Comparison of ENCODE assay signal across 8 cellular contexts in genomic region chr17:50719144-50719923, GRCh38. TPM values are rescaled to one million over a fixed set of nuclear protein-coding genes. Genes with fewer than 3 reads are reported as not detected.
A peak's percentile ranks its signal among the peaks of the same experiment; 100 is the strongest.
DNase-seq lines count a peak whose midpoint lies in the region; ATAC-seq, FAIRE-seq and TF ChIP-seq lines count a peak whose summit lies in the region.

Gene LUC7L3, plus strand, starts transcription at chr17:50719603. Its CDS starts 130 bp downstream, at chr17:50719733.

- peaks cover 32% of the 10 kb centered on the region for H3K4me1 Mint-ChIP-seq in central memory CD8-positive, alpha-beta T cell

- no peak for FAIRE-seq in kidney (lab: Jason Lieb, UNC)

- H3K4me3 ChIP-seq in AG10803 (ENCODE audit: low read length) (peak within 1 kb of the TSS; percentile 89), kidney (ENCODE audit: low read length in 2 of 2) (peak within 1 kb of the TSS; percentile 93 to 95)

- no peaks in the 10 kb centered on the region for H3K27me3 Mint-ChIP-seq in central memory CD8-positive, alpha-beta T cell

- ATAC-seq in HG03378 (IDR thresholded peaks at IDR 0.05; ENCODE audit: unreplicated experiment) = peak; percentile 80
- peak; percentile 90 to 96 for ATAC-seq in activated CD4-positive, CD25-positive, alpha-beta regulatory T cell treated with anti-CD3 and anti-CD28 coated beads, Interleukin-2, amount 50 U/mL, for 24 hours
- peak; percentile 88 for ATAC-seq in central memory CD8-positive, alpha-beta T cell (replicated peaks; ENCODE audit: extremely low read depth, poor library complexity, severe bottlenecking)

- intact Hi-C loops in kidney (cut with DNase I) = no loop called here

- peak within 1 kb of the TSS; percentile 96 to 97 for H3K9ac ChIP-seq in kidney (ENCODE audit: low read length in 2 of 2)

- peaks cover 8 to 29% of the 10 kb centered on the region in 2 donors for H3K4me1 ChIP-seq in kidney (ENCODE audit: control insufficient read depth in 1 of 2, insufficient read depth in 1 of 2, low read depth in 1 of 2, low read length in 2 of 2)

- peak within 1 kb of the TSS; percentile 97 for H3K27ac Mint-ChIP-seq in central memory CD8-positive, alpha-beta T cell (ENCODE audit: low read depth)

- H3K36me3 Mint-ChIP-seq in central memory CD8-positive, alpha-beta T cell (ENCODE audit: insufficient read depth) = peaks cover 17% of the 10 kb centered on the region

- TF ChIP-seq CTCF in AG10803 (conservative IDR thresholded peaks at IDR 0.05; ENCODE audit: low read length) (no peak), kidney (IDR thresholded peaks at IDR 0.05; ENCODE audit: borderline replicate concordance, extremely low read depth, insufficient read depth) (no peak)

- H3K36me3 ChIP-seq in kidney (ENCODE audit: control insufficient read depth in 1 of 2, insufficient read depth in 2 of 2, low read length in 2 of 2) = no peaks in the 10 kb centered on the region

- peak within 1 kb of the TSS; percentile 98 to 100 for H3K27ac ChIP-seq in kidney (ENCODE audit: low read depth in 2 of 2, low read length in 2 of 2)

- DNase-seq in AG10803 (ENCODE audit: low read depth) (peak; percentile 92), NCI-H446 treated with DMSO at 0.1 percent for 48 hours (lab: John Stamatoyannopoulos, UW) (peak; percentile 88), kidney (peak; percentile 97)
- peak; percentile 87 to 92 for DNase-seq in central memory CD8-positive, alpha-beta T cell (ENCODE audit: low spot score in 2 of 2)
- DNase-seq in stimulated activated CD4-positive, alpha-beta T cell treated with anti-CD3 and anti-CD28 coated beads, Interleukin-15, amount 100 ng/mL, for 1 hour (ENCODE audit: low read depth in 1 of 2, low spot score in 1 of 2) = peak; percentile 86 to 90

- peak; percentile 96 for TF ChIP-seq POLR2A in GM19099 (IDR thresholded peaks at IDR 0.05; ENCODE audit: extremely low read depth, insufficient read length, low read depth)

- H3K4me3 Mint-ChIP-seq in central memory CD8-positive, alpha-beta T cell = peak within 1 kb of the TSS; percentile 97

- no peaks in the 10 kb centered on the region for H3K9me3 ChIP-seq in kidney (ENCODE audit: control insufficient read depth in 1 of 2, low read length in 2 of 2)

- H3K9me3 Mint-ChIP-seq in central memory CD8-positive, alpha-beta T cell = no peaks in the 10 kb centered on the region

RNA-seq across cellular contexts. Expression of gene LUC7L3, which starts in this region (rescaled TPM):
- total RNA-seq in kidney = 91.9 TPM
- 74.3 TPM for polyA plus RNA-seq in kidney (ENCODE audit: insufficient read depth, low read depth, low replicate concordance)

Comparison
In these comparisons a context has a peak if more than half of its experiments do, and no peak if none do; other contexts are left out.
1. Peak in every context shown above with its lines: DNase-seq, ATAC-seq, H3K4me3 ChIP-seq and H3K27ac ChIP-seq.